Comparison of ENCODE assay signal across 9 cellular contexts in genomic region chr11:2379471-2380174, GRCh38. TPM values are rescaled to one million over a fixed set of nuclear protein-coding genes. Genes with fewer than 3 reads are reported as not detected.
DNase-seq lines count a peak whose midpoint lies in the region; ATAC-seq and TF ChIP-seq lines count a peak whose summit lies in the region.
"Had no signal": no experiment of that assay in that cellular context is flagged by ENCODE, and none has a peak within 500 bp of the region (broad histone marks: within the 10 kb centered on the region; RNA-seq: fewer than 3 reads in every experiment).

No MANE protein-coding gene starts in this region.

- POLR2A ChIA-PET in activated CD8-positive, alpha-beta T cell treated with anti-CD3 and anti-CD28 coated beads for 36 hours (lab: Charles Lee): interaction anchor here (3.8 kb wide), 1 partner anchor 8 kb away, joined by 24 read pairs; no protein-coding TSS in a partner anchor
- POLR2A ChIA-PET in activated CD8-positive, alpha-beta T cell treated with anti-CD3 and anti-CD28 coated beads, Interleukin-2, amount 10 ng/mL, durations not matched to agents 7 days and 5 days (lab: Charles Lee): no interaction called here

- H2AFZ ChIP-seq in mesenchymal stem cell (ENCODE audit: low read depth, low read length): no peak overlapping the region

- H3K27ac Mint-ChIP-seq in activated CD8-positive, alpha-beta T cell treated with anti-CD3 and anti-CD28 coated beads for 36 hours: peak overlapping the region; percentile 55
- no peak overlapping the region for H3K27ac Mint-ChIP-seq in activated CD8-positive, alpha-beta T cell treated with anti-CD3 and anti-CD28 coated beads, Interleukin-2, amount 10 ng/mL, durations not matched to agents 7 days and 5 days
- peak overlapping the region; percentile 84 for H3K27ac Mint-ChIP-seq in central memory CD8-positive, alpha-beta T cell (ENCODE audit: low read depth)

- peak overlapping the region; percentile 80 for H3K9ac ChIP-seq in mesenchymal stem cell (ENCODE audit: low read length)

- H3K4me3 ChIP-seq in mesenchymal stem cell (ENCODE audit: insufficient read depth in 1 of 2, low read depth in 1 of 2, low read length in 2 of 2) (peak overlapping the region in 1 of 2 experiments; percentile 97), tibial artery (peak overlapping the region; percentile 99 to 100)

- peak overlapping the region; percentile 29 for H3K4me3 Mint-ChIP-seq in activated CD8-positive, alpha-beta T cell treated with anti-CD3 and anti-CD28 coated beads for 36 hours
- H3K4me3 Mint-ChIP-seq in activated CD8-positive, alpha-beta T cell treated with anti-CD3 and anti-CD28 coated beads, Interleukin-2, amount 10 ng/mL, durations not matched to agents 7 days and 5 days: no peak overlapping the region
- peak overlapping the region; percentile 87 for H3K4me3 Mint-ChIP-seq in central memory CD8-positive, alpha-beta T cell

- H3K18ac ChIP-seq in mesenchymal stem cell (ENCODE audit: low read depth in 1 of 2, low read length in 2 of 2): peak overlapping the region in 1 of 2 experiments; percentile 71

- H3K27me3 ChIP-seq in mesenchymal stem cell (ENCODE audit: control insufficient read depth in 1 of 2, insufficient read depth in 1 of 2, low read length in 2 of 2): no peaks in the 10 kb centered on the region
- H3K27me3 ChIP-seq in tibial artery: no peaks in the 10 kb centered on the region

- no peak for DNase-seq in activated CD8-positive, alpha-beta T cell treated with anti-CD3 and anti-CD28 coated beads for 36 hours
- DNase-seq in activated CD8-positive, alpha-beta T cell treated with anti-CD3 and anti-CD28 coated beads, Interleukin-2, amount 10 ng/mL, durations not matched to agents 7 days and 5 days: no peak
- DNase-seq in central memory CD8-positive, alpha-beta T cell (ENCODE audit: low spot score in 2 of 2): no peak
- DNase-seq in mesenchymal stem cell (no peak), tibial artery (no peak), KBM-7 (no peak)
- DNase-seq: stimulated activated CD4-positive, alpha-beta T cell treated with anti-CD3 and anti-CD28 coated beads, Interleukin-1b, Interleukin-23, amount 100 ng/mL, for 48 hours had no signal

- H3K27ac ChIP-seq in mesenchymal stem cell (ENCODE audit: low read length, poor library complexity, severe bottlenecking) (no peak overlapping the region), tibial artery (peak overlapping the region; percentile 98 to 100)

- H3K4me1 Mint-ChIP-seq in activated CD8-positive, alpha-beta T cell treated with anti-CD3 and anti-CD28 coated beads for 36 hours (ENCODE audit: low read depth): peaks cover 39% of the 10 kb centered on the region
- H3K4me1 Mint-ChIP-seq in activated CD8-positive, alpha-beta T cell treated with anti-CD3 and anti-CD28 coated beads, Interleukin-2, amount 10 ng/mL, durations not matched to agents 7 days and 5 days (ENCODE audit: low read depth): peaks cover 38% of the 10 kb centered on the region
- H3K4me1 Mint-ChIP-seq in central memory CD8-positive, alpha-beta T cell: peaks cover 57% of the 10 kb centered on the region

- no peak overlapping the region for H3K4me2 ChIP-seq in mesenchymal stem cell (ENCODE audit: low read length, poor library complexity, severe bottlenecking)

- H2BK120ac ChIP-seq in mesenchymal stem cell (ENCODE audit: low read depth, low read length): no peak overlapping the region

- no peak overlapping the region for H3K4ac ChIP-seq in mesenchymal stem cell (ENCODE audit: low read depth in 1 of 2, low read length in 2 of 2)

- H3K14ac ChIP-seq in mesenchymal stem cell (ENCODE audit: low read length in 2 of 2): peak overlapping the region in 1 of 2 experiments; percentile 67

- peak overlapping the region; percentile 29 for H4K91ac ChIP-seq in mesenchymal stem cell (ENCODE audit: low read length)

- no peak for ATAC-seq in activated CD8-positive, alpha-beta T cell treated with anti-CD3 and anti-CD28 coated beads for 36 hours
- no peak for ATAC-seq in activated CD8-positive, alpha-beta T cell treated with anti-CD3 and anti-CD28 coated beads, Interleukin-2, amount 10 ng/mL, durations not matched to agents 7 days and 5 days
- no peak for ATAC-seq in central memory CD8-positive, alpha-beta T cell (replicated peaks; ENCODE audit: extremely low read depth, poor library complexity, severe bottlenecking)
- ATAC-seq in activated CD4-positive, CD25-positive, alpha-beta regulatory T cell treated with anti-CD3 and anti-CD28 coated beads, Interleukin-2, amount 50 U/mL, for 24 hours: no peak
- no peak for ATAC-seq in HG03432 (IDR thresholded peaks at IDR 0.05; ENCODE audit: unreplicated experiment)

- H3K79me1 ChIP-seq in mesenchymal stem cell (replicated peaks; ENCODE audit: low read length, poor library complexity, severe bottlenecking): peaks cover 19% of the 10 kb centered on the region

- no peak overlapping the region for H2AK5ac ChIP-seq in mesenchymal stem cell (ENCODE audit: low read length, severe bottlenecking)

- peak overlapping the region; percentile 66 for H2BK15ac ChIP-seq in mesenchymal stem cell (ENCODE audit: low read depth, poor library complexity, severe bottlenecking)

- peaks cover 4% of the 10 kb centered on the region for H3K36me3 Mint-ChIP-seq in activated CD8-positive, alpha-beta T cell treated with anti-CD3 and anti-CD28 coated beads for 36 hours (ENCODE audit: low read depth)
- peaks cover 19% of the 10 kb centered on the region for H3K36me3 Mint-ChIP-seq in activated CD8-positive, alpha-beta T cell treated with anti-CD3 and anti-CD28 coated beads, Interleukin-2, amount 10 ng/mL, durations not matched to agents 7 days and 5 days (ENCODE audit: low read depth)
- H3K36me3 Mint-ChIP-seq in central memory CD8-positive, alpha-beta T cell (ENCODE audit: insufficient read depth): peaks cover 38% of the 10 kb centered on the region

- no peak overlapping the region for H4K8ac ChIP-seq in mesenchymal stem cell (ENCODE audit: low read length)

- H3K27me3 Mint-ChIP-seq in activated CD8-positive, alpha-beta T cell treated with anti-CD3 and anti-CD28 coated beads for 36 hours: no peaks in the 10 kb centered on the region
- no peaks in the 10 kb centered on the region for H3K27me3 Mint-ChIP-seq in activated CD8-positive, alpha-beta T cell treated with anti-CD3 and anti-CD28 coated beads, Interleukin-2, amount 10 ng/mL, durations not matched to agents 7 days and 5 days (ENCODE audit: low read depth)
- no peaks in the 10 kb centered on the region for H3K27me3 Mint-ChIP-seq in central memory CD8-positive, alpha-beta T cell

- 84% methylated on average over 11 of the region's 11 CpGs for WGBS in mesenchymal stem cell

- intact Hi-C loops in activated CD8-positive, alpha-beta T cell treated with anti-CD3 and anti-CD28 coated beads for 36 hours (cut with micrococcal nuclease): no loop called here
- intact Hi-C loops in tibial artery (cut with DNase I; ENCODE audit: low total_unique reads): no loop called here

- peak overlapping the region in 1 of 2 experiments; percentile 71 for H2BK12ac ChIP-seq in mesenchymal stem cell (ENCODE audit: low read length in 2 of 2)

- H3K9me3 Mint-ChIP-seq in activated CD8-positive, alpha-beta T cell treated with anti-CD3 and anti-CD28 coated beads for 36 hours: no peaks in the 10 kb centered on the region
- H3K9me3 Mint-ChIP-seq in activated CD8-positive, alpha-beta T cell treated with anti-CD3 and anti-CD28 coated beads, Interleukin-2, amount 10 ng/mL, durations not matched to agents 7 days and 5 days (ENCODE audit: insufficient read depth): no peaks in the 10 kb centered on the region
- H3K9me3 Mint-ChIP-seq in central memory CD8-positive, alpha-beta T cell: no peaks in the 10 kb centered on the region

- no peaks in the 10 kb centered on the region for H3K9me3 ChIP-seq in mesenchymal stem cell (ENCODE audit: control insufficient read depth, low read length)
- no peaks in the 10 kb centered on the region for H3K9me3 ChIP-seq in tibial artery

- peak overlapping the region in 1 of 2 experiments; percentile 79 for H3K23ac ChIP-seq in mesenchymal stem cell (ENCODE audit: low read length in 2 of 2)

- CTCF ChIA-PET in activated CD8-positive, alpha-beta T cell treated with anti-CD3 and anti-CD28 coated beads for 36 hours (lab: Charles Lee): no interaction called here
- CTCF ChIA-PET in activated CD8-positive, alpha-beta T cell treated with anti-CD3 and anti-CD28 coated beads, Interleukin-2, amount 10 ng/mL, durations not matched to agents 7 days and 5 days (lab: Charles Lee): no interaction called here

- peaks cover 75% of the 10 kb centered on the region for H3K4me1 ChIP-seq in mesenchymal stem cell (ENCODE audit: control insufficient read depth, insufficient read depth, low read depth, low read length)
- H3K4me1 ChIP-seq in tibial artery: peaks cover 0 to 74% (median 60%) of the 10 kb centered on the region in 4 donors

- TF ChIP-seq CTCF in activated CD8-positive, alpha-beta T cell treated with anti-CD3 and anti-CD28 coated beads for 36 hours (IDR thresholded peaks at IDR 0.05): no peak
- TF ChIP-seq CTCF in tibial artery (IDR thresholded peaks at IDR 0.05): no peak

- no peak overlapping the region for H2BK5ac ChIP-seq in mesenchymal stem cell (ENCODE audit: low read depth, low read length, poor library complexity, severe bottlenecking)

- in situ Hi-C loops in KBM-7 (cut with MboI; ENCODE audit: low pct_unique_long_range_greater_than_20kb, low sequenced_read_pairs): no loop called here

- H3K36me3 ChIP-seq in mesenchymal stem cell (ENCODE audit: control insufficient read depth in 1 of 2, insufficient read depth in 2 of 2, low read depth in 1 of 2, low read length in 2 of 2): peaks cover 8 to 43% of the 10 kb centered on the region in 2 experiments
- no peaks in the 10 kb centered on the region for H3K36me3 ChIP-seq in tibial artery

RNA-seq across cellular contexts. Expression of gene CD81, which starts 2.5 kb away (rescaled TPM):
- total RNA-seq in activated CD8-positive, alpha-beta T cell treated with anti-CD3 and anti-CD28 coated beads for 36 hours: 100 to 1,000 TPM; 133 to 138 TPM
- 100 to 1,000 TPM; 142 to 145 TPM for total RNA-seq in activated CD8-positive, alpha-beta T cell treated with anti-CD3 and anti-CD28 coated beads, Interleukin-2, amount 10 ng/mL, durations not matched to agents 7 days and 5 days
- 422 TPM for polyA plus RNA-seq in mesenchymal stem cell (2013, experiment 1 of 2)
- polyA plus RNA-seq in mesenchymal stem cell (2013, experiment 2 of 2): 433 TPM

RNA-seq across cellular contexts. Expression of gene TSSC4, which starts 20.9 kb away (rescaled TPM):
- total RNA-seq in activated CD8-positive, alpha-beta T cell treated with anti-CD3 and anti-CD28 coated beads for 36 hours: 10 to 100 TPM; 36.2 to 38.9 TPM
- total RNA-seq in activated CD8-positive, alpha-beta T cell treated with anti-CD3 and anti-CD28 coated beads, Interleukin-2, amount 10 ng/mL, durations not matched to agents 7 days and 5 days: 10 to 100 TPM; 45.3 to 49.4 TPM
- polyA plus RNA-seq in mesenchymal stem cell (2013, experiment 1 of 2): 69.3 TPM
- 73.7 TPM for polyA plus RNA-seq in mesenchymal stem cell (2013, experiment 2 of 2)
